In the genomic region with DNA sequence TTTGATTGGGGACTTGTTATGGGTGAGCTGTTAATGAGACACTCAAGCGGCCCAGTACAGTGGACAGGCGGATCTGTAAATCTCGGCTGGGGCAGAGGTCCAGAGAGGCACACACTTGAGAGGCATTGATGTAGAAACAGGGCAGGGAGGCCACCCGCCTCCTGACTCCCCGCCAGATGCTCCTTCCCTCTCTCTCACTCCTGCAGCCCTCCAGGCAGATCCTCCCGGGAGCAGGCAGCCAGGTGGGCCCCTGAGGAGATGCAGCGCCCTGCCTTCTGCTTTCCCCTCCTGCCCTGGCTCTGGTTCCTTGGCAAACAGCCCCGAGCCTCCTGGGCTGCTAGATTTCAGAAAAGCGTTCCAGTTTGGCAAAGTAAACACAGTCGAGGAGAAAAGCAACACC, we compare ENCODE assay signal across 12 cellular contexts. TPM values are rescaled to one million over a fixed set of nuclear protein-coding genes. Genes with fewer than 3 reads are reported as not detected.
DNase-seq lines count a peak whose midpoint lies in the region; ATAC-seq and TF ChIP-seq lines count a peak whose summit lies in the region.
"Had no signal": no experiment of that assay in that cellular context is flagged by ENCODE, and none has a peak within 500 bp of the region (broad histone marks: within the 10 kb centered on the region; RNA-seq: fewer than 3 reads in every experiment).

No MANE protein-coding gene starts in this region.

- H3K4me1 ChIP-seq in stomach: peaks cover 0 to 8% (median 7%) of the 10 kb centered on the region in 4 donors

- intact Hi-C loops in stomach (cut with DNase I; ENCODE audit: low total_unique reads): no loop called here

- TF ChIP-seq RAD21 in Ishikawa (IDR thresholded peaks at IDR 0.05; ENCODE audit: low read depth): no peak

- TF ChIP-seq EP300 in Ishikawa (IDR thresholded peaks at IDR 0.05; ENCODE audit: borderline replicate concordance): no peak
- no peak for TF ChIP-seq EP300 in stomach (IDR thresholded peaks at IDR 0.05)

- no peak for ATAC-seq in HG02642 (IDR thresholded peaks at IDR 0.05; ENCODE audit: poor library complexity, unreplicated experiment)
- ATAC-seq in activated T-cell treated with anti-CD3 and anti-CD28 coated beads, Interleukin-2, amount 50 U/mL, for 4 hours: no peak
- no peak for ATAC-seq in GM21786 (IDR thresholded peaks at IDR 0.05; ENCODE audit: unreplicated experiment)
- ATAC-seq: activated T-cell treated with anti-CD3 and anti-CD28 coated beads, Interleukin-2, amount 50 U/mL, for 72 hours had no signal

- peaks cover 0 to 43% (median 14%) of the 10 kb centered on the region in 3 donors for H3K27me3 ChIP-seq in stomach
- H3K27me3 ChIP-seq: cardiac muscle cell had no signal

- peaks cover 41% of the 10 kb centered on the region for H3K27me3 Mint-ChIP-seq in activated T-cell treated with anti-CD3 and anti-CD28 coated beads, Interleukin-2, amount 50 U/mL, for 4 hours (ENCODE audit: low read depth)

- peak; percentile 40 for DNase-seq in NCI-H446 treated with DMSO at 0.1 percent for 48 hours (lab: John Stamatoyannopoulos, UW)
- DNase-seq in cerebellum (ENCODE audit: low spot score): peak; percentile 83
- peak; percentile 33 for DNase-seq in stomach
- no peak for DNase-seq in activated T-cell treated with anti-CD3 and anti-CD28 coated beads, Interleukin-2, amount 50 U/mL, for 4 hours
- DNase-seq: activated B cell treated with CpG ODN at 0.5 μM for 24 hours; activated T-cell treated with anti-CD3 and anti-CD28 coated beads, Interleukin-2, amount 50 U/mL, for 72 hours; Right ventricle myocardium superior had no signal

- no peaks in the 10 kb centered on the region for H3K4me1 Mint-ChIP-seq in activated T-cell treated with anti-CD3 and anti-CD28 coated beads, Interleukin-2, amount 50 U/mL, for 4 hours (ENCODE audit: low read depth)
- H3K4me1 Mint-ChIP-seq: activated B cell treated with CpG ODN at 0.5 μM for 24 hours had no signal

- H3K4me3 Mint-ChIP-seq in activated T-cell treated with anti-CD3 and anti-CD28 coated beads, Interleukin-2, amount 50 U/mL, for 4 hours: no peak overlapping the region
- H3K4me3 Mint-ChIP-seq: activated B cell treated with CpG ODN at 0.5 μM for 24 hours; activated T-cell treated with anti-CD3 and anti-CD28 coated beads, Interleukin-2, amount 50 U/mL, for 72 hours; neural crest cell had no signal

- no peak overlapping the region for H3K27ac ChIP-seq in stomach
- H3K27ac ChIP-seq: cardiac muscle cell had no signal

- no peak for TF ChIP-seq CTCF in stomach (IDR thresholded peaks at IDR 0.05)

- no peaks in the 10 kb centered on the region for H3K36me3 Mint-ChIP-seq in activated T-cell treated with anti-CD3 and anti-CD28 coated beads, Interleukin-2, amount 50 U/mL, for 4 hours (ENCODE audit: insufficient read depth)

- H3K9me3 ChIP-seq in stomach: no peaks in the 10 kb centered on the region

- no peak overlapping the region for H3K4me3 ChIP-seq in stomach
- H3K4me3 ChIP-seq: cardiac muscle cell had no signal

- TF ChIP-seq POLR2A in stomach (IDR thresholded peaks at IDR 0.05): no peak

- H3K9me3 Mint-ChIP-seq in activated T-cell treated with anti-CD3 and anti-CD28 coated beads, Interleukin-2, amount 50 U/mL, for 4 hours: no peaks in the 10 kb centered on the region
- H3K9me3 Mint-ChIP-seq: neural crest cell had no signal

- WGBS in stomach, 5 donors: 10 to 40% (median 13%) methylated on average over 9 to 10 of the region's 10 CpGs

- no peaks in the 10 kb centered on the region for H3K36me3 ChIP-seq in stomach
- H3K36me3 ChIP-seq: cardiac muscle cell had no signal

TF ChIP-seq in Ishikawa, 13 proteins besides CTCF, POLR2A, EP300 and RAD21:
- TF ChIP-seq NFIC (IDR thresholded peaks at IDR 0.05): peak; percentile 41; the same call in 1 of the 2 replicates
- TF ChIP-seq REST (IDR thresholded peaks at IDR 0.05; ENCODE audit: low read depth): no peak

RNA-seq across cellular contexts. Expression of gene IFNLR1, which starts 29.2 kb away (rescaled TPM):
- total RNA-seq in cerebellum (0.54 TPM), stomach (1 to 10 TPM in 3 of 5 donors, under 1 TPM in 1, not detected in 1; 0.45 to 6.1 (median 4.2) TPM)
- polyA plus RNA-seq in stomach: 1 to 10 TPM in 1 of 3 donors, under 1 TPM in 2; 0.31 to 1.1 (median 0.87) TPM
- 1 to 10 TPM; 3.4 to 5.1 (median 4.6) TPM for total RNA-seq in activated T-cell treated with anti-CD3 and anti-CD28 coated beads, Interleukin-2, amount 50 U/mL, for 4 hours
